Comparison of ENCODE assay signal across 9 cellular contexts in genomic region chr16:65117701-65118448, GRCh38. TPM values are rescaled to one million over a fixed set of nuclear protein-coding genes. Genes with fewer than 3 reads are reported as not detected.
DNase-seq lines count a peak whose midpoint lies in the region; ATAC-seq and TF ChIP-seq lines count a peak whose summit lies in the region.
"Had no signal": no experiment of that assay in that cellular context is flagged by ENCODE, and none has a peak within 500 bp of the region (broad histone marks: within the 10 kb centered on the region; RNA-seq: fewer than 3 reads in every experiment).

No MANE protein-coding gene starts in this region.

- peaks cover 37% of the 10 kb centered on the region for H3K27me3 ChIP-seq in colonic mucosa

- H3K9me3 ChIP-seq in colonic mucosa: no peaks in the 10 kb centered on the region

- H3K36me3 ChIP-seq in colonic mucosa: no peaks in the 10 kb centered on the region

- peak overlapping the region; percentile 9 for H3K27ac ChIP-seq in colonic mucosa

- H3K4me3 ChIP-seq in colonic mucosa: no peak overlapping the region

- intact Hi-C loops in colonic mucosa (cut with DNase I): loop anchor here (10.0 kb wide), 1 partner anchor 1753 kb away; no protein-coding TSS in a partner anchor

- peaks cover 4% of the 10 kb centered on the region for H3K4me1 ChIP-seq in colonic mucosa

- DNase-seq in NCI-H2029 treated with DMSO at 0.1 percent for 48 hours (lab: John Stamatoyannopoulos, UW) (peak; percentile 27), NCI-H2029 (lab: John Stamatoyannopoulos, UW) (no peak), Kasumi-1 (lab: John Stamatoyannopoulos, UW) (peak; percentile 69 to 77), RPMI8226 (peak; percentile 81), colonic mucosa (peak; percentile 73), left lobe of liver (ENCODE audit: low spot score) (peak; percentile 52)
- DNase-seq in stimulated activated naive CD8-positive, alpha-beta T cell treated with anti-CD3 and anti-CD28 coated beads, Interleukin-15, Interleukin-2, amounts not matched to agents 100 U/mL and 50 U/mL, for 24 hours: peak; percentile 40

- peak; percentile 91 for TF ChIP-seq CTCF in colonic mucosa (IDR thresholded peaks at IDR 0.05)

- H3K9ac ChIP-seq in colonic mucosa (ENCODE audit: low read depth in 2 of 2, low read length in 2 of 2): no peak overlapping the region

- ATAC-seq in GM21717 (IDR thresholded peaks at IDR 0.05; ENCODE audit: unreplicated experiment) (peak; percentile 94), left lobe of liver (peak; percentile 92)
- no peak for ATAC-seq in stimulated activated naive CD8-positive, alpha-beta T cell treated with anti-CD3 and anti-CD28 coated beads, Interleukin-15, Interleukin-2, amounts not matched to agents 100 U/mL and 50 U/mL, for 24 hours

RNA-seq across cellular contexts. Expression of gene CDH11, which starts 4.0 kb away (rescaled TPM):
- total RNA-seq in colonic mucosa (10 to 100 TPM; 10.2 to 17.1 TPM), left lobe of liver (2.4 TPM)
- total RNA-seq: CD4-positive, alpha-beta memory T cell had no signal
